Comparison of ENCODE assay signal across 9 cellular contexts in genomic region chr16:53743149-53743566, GRCh38. TPM values are rescaled to one million over a fixed set of nuclear protein-coding genes. Genes with fewer than 3 reads are reported as not detected.
DNase-seq lines count a peak whose midpoint lies in the region; ATAC-seq and TF ChIP-seq lines count a peak whose summit lies in the region.
"Had no signal": no experiment of that assay in that cellular context is flagged by ENCODE, and none has a peak within 500 bp of the region (broad histone marks: within the 10 kb centered on the region; RNA-seq: fewer than 3 reads in every experiment).

No MANE protein-coding gene starts in this region.

- H3K9me3 Mint-ChIP-seq in activated naive CD8-positive, alpha-beta T cell treated with anti-CD3 and anti-CD28 coated beads, Interleukin-2, amount 50 U/mL, for 24 hours: peaks cover 9% of the 10 kb centered on the region
- H3K9me3 Mint-ChIP-seq in activated naive CD8-positive, alpha-beta T cell treated with anti-CD3 and anti-CD28 coated beads for 36 hours: peaks cover 6% of the 10 kb centered on the region
- H3K9me3 Mint-ChIP-seq in MCF 10A (ENCODE audit: unreplicated experiment) (peaks cover 7% of the 10 kb centered on the region), nephron progenitor cell (peaks cover 15% of the 10 kb centered on the region)

- POLR2A ChIA-PET in MCF 10A (lab: Yijun Ruan, JAX): interaction anchor here (0.8 to 6.6 kb wide), 6 partner anchors 12 to 39 kb away, joined by 3 to 64 read pairs (median 12); partner anchors contain the start of genes FTO and RPGRIP1L

- ATAC-seq in activated naive CD8-positive, alpha-beta T cell treated with anti-CD3 and anti-CD28 coated beads, Interleukin-2, amount 50 U/mL, for 24 hours: no peak
- ATAC-seq in HG02938 (IDR thresholded peaks at IDR 0.05; ENCODE audit: unreplicated experiment) (no peak), HG03095 (IDR thresholded peaks at IDR 0.05; ENCODE audit: unreplicated experiment) (no peak)

- H3K4me3 Mint-ChIP-seq in activated naive CD8-positive, alpha-beta T cell treated with anti-CD3 and anti-CD28 coated beads, Interleukin-2, amount 50 U/mL, for 24 hours: no peak overlapping the region
- H3K4me3 Mint-ChIP-seq in activated naive CD8-positive, alpha-beta T cell treated with anti-CD3 and anti-CD28 coated beads for 36 hours: no peak overlapping the region
- H3K4me3 Mint-ChIP-seq in MCF 10A (ENCODE audit: unreplicated experiment) (no peak overlapping the region), nephron progenitor cell (no peak overlapping the region)

- CTCF ChIA-PET in MCF 10A (lab: Yijun Ruan, JAX): interaction anchor here (0.7 to 2.9 kb wide), 19 partner anchors 9 to 458 kb away, joined by 3 to 27 read pairs (median 4); partner anchors contain the start of gene FTO

- peaks cover 30% of the 10 kb centered on the region for H3K4me1 Mint-ChIP-seq in activated naive CD8-positive, alpha-beta T cell treated with anti-CD3 and anti-CD28 coated beads, Interleukin-2, amount 50 U/mL, for 24 hours
- peaks cover 30% of the 10 kb centered on the region for H3K4me1 Mint-ChIP-seq in activated naive CD8-positive, alpha-beta T cell treated with anti-CD3 and anti-CD28 coated beads for 36 hours
- H3K4me1 Mint-ChIP-seq in MCF 10A (ENCODE audit: insufficient read depth, unreplicated experiment) (peaks cover 36% of the 10 kb centered on the region), nephron progenitor cell (peaks cover 34% of the 10 kb centered on the region)

- peak; percentile 55 for TF ChIP-seq CTCF in MCF 10A (IDR thresholded peaks at IDR 0.05; ENCODE audit: unreplicated experiment)
- peak; percentile 42 for TF ChIP-seq CTCF in nephron progenitor cell (IDR thresholded peaks at IDR 0.05)

- no TSS peak for BruUV-seq in MCF 10A (replicated peaks; lab: Mats Ljungman, UMichigan)

- H3K27me3 Mint-ChIP-seq in activated naive CD8-positive, alpha-beta T cell treated with anti-CD3 and anti-CD28 coated beads, Interleukin-2, amount 50 U/mL, for 24 hours: no peaks in the 10 kb centered on the region
- no peaks in the 10 kb centered on the region for H3K27me3 Mint-ChIP-seq in activated naive CD8-positive, alpha-beta T cell treated with anti-CD3 and anti-CD28 coated beads for 36 hours
- H3K27me3 Mint-ChIP-seq in MCF 10A (ENCODE audit: insufficient read depth, unreplicated experiment) (no peaks in the 10 kb centered on the region), nephron progenitor cell (ENCODE audit: low read depth, poor library complexity) (peaks cover 3% of the 10 kb centered on the region)
- H3K27me3 Mint-ChIP-seq: activated naive CD8-positive, alpha-beta T cell had no signal

- H3K36me3 Mint-ChIP-seq in activated naive CD8-positive, alpha-beta T cell treated with anti-CD3 and anti-CD28 coated beads, Interleukin-2, amount 50 U/mL, for 24 hours (ENCODE audit: low read depth): peaks cover 4% of the 10 kb centered on the region
- peaks cover 6% of the 10 kb centered on the region for H3K36me3 Mint-ChIP-seq in activated naive CD8-positive, alpha-beta T cell treated with anti-CD3 and anti-CD28 coated beads for 36 hours
- H3K36me3 Mint-ChIP-seq in MCF 10A (ENCODE audit: insufficient read depth, unreplicated experiment) (no peaks in the 10 kb centered on the region), nephron progenitor cell (ENCODE audit: low read depth) (peaks cover 16% of the 10 kb centered on the region)

- intact Hi-C loops in MCF 10A (cut with micrococcal nuclease): no loop called here

- DNase-seq in activated naive CD8-positive, alpha-beta T cell treated with anti-CD3 and anti-CD28 coated beads, Interleukin-2, amount 50 U/mL, for 24 hours: peak; percentile 15
- no peak for DNase-seq in activated naive CD8-positive, alpha-beta T cell treated with anti-CD3 and anti-CD28 coated beads for 36 hours
- DNase-seq in NAMALWA (ENCODE audit: low spot score) (peak; percentile 43), MCF 10A (ENCODE audit: unreplicated experiment) (peak; percentile 66), nephron progenitor cell (no peak), globus pallidus (ENCODE audit: low spot score) (no peak)

- H3K27ac Mint-ChIP-seq in activated naive CD8-positive, alpha-beta T cell treated with anti-CD3 and anti-CD28 coated beads, Interleukin-2, amount 50 U/mL, for 24 hours: no peak overlapping the region
- H3K27ac Mint-ChIP-seq in activated naive CD8-positive, alpha-beta T cell treated with anti-CD3 and anti-CD28 coated beads for 36 hours: no peak overlapping the region
- H3K27ac Mint-ChIP-seq in MCF 10A (ENCODE audit: low read depth, unreplicated experiment) (peak overlapping the region; percentile 33), nephron progenitor cell (no peak overlapping the region)
- H3K27ac Mint-ChIP-seq: activated naive CD8-positive, alpha-beta T cell had no signal

RNA-seq across cellular contexts. Expression of gene FTO, which starts 39.2 kb away (rescaled TPM):
- 10 to 100 TPM; 51.1 to 52.7 TPM for total RNA-seq in activated naive CD8-positive, alpha-beta T cell treated with anti-CD3 and anti-CD28 coated beads for 36 hours
- 55.0 and 67.7 TPM in 2 replicates for total RNA-seq in MCF 10A (2022)

RNA-seq across cellular contexts. Expression of gene RPGRIP1L, which starts 39.5 kb away (rescaled TPM):
- 1 to 10 TPM; 7.1 to 8.4 TPM for total RNA-seq in activated naive CD8-positive, alpha-beta T cell treated with anti-CD3 and anti-CD28 coated beads for 36 hours
- 13.4 and 17.3 TPM in 2 replicates for total RNA-seq in MCF 10A (2022)

Comparison
In these comparisons a context has a peak if more than half of its experiments do, and no peak if none do; other contexts are left out.
1. DNase-seq: peak in activated naive CD8-positive, alpha-beta T cell treated with anti-CD3 and anti-CD28 coated beads, Interleukin-2, amount 50 U/mL, for 24 hours (single experiment), NAMALWA (single experiment) and MCF 10A (single experiment); none in activated naive CD8-positive, alpha-beta T cell treated with anti-CD3 and anti-CD28 coated beads for 36 hours (single experiment), nephron progenitor cell (single experiment) and globus pallidus (single experiment).